ENCODE assay signal across 25 cellular contexts in the genomic region with DNA sequence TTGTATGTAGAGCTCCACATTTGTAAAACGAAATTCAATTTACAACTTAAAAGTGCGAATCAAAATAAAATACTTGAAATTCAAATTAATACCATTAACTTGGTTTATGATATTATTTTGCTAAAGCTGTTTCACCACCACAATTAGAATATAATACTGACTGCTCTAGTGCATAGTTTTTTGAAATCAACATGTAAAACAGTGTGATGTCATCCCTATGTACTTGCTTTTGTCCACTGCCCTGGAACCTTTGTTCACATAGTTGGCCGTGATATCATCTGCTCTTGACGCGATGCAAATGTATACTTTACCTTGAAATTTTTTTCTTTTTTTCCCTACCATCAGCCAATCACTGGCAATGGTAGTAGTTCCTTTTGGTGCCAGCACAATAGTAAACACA.
"Had no signal": no experiment of that assay in that cellular context is flagged by ENCODE, and none has a peak within 500 bp of the region (broad histone marks: within the 10 kb centered on the region; RNA-seq: fewer than 3 reads in every experiment).

No MANE protein-coding gene starts in this region.

- H3K27ac ChIP-seq: left ventricle myocardium inferior, pancreas, prostate gland, sigmoid colon, spleen, suprapubic skin, thoracic aorta, tibial artery, upper lobe of right lung had no signal

- H3K4me3 ChIP-seq: left ventricle myocardium inferior, lung, pancreas, prostate gland, sigmoid colon, spleen, suprapubic skin, thoracic aorta, tibial artery, upper lobe of right lung had no signal

- ATAC-seq: pancreas; right cardiac atrium; stimulated activated effector memory CD8-positive, alpha-beta T cell treated with anti-CD3 and anti-CD28 coated beads, Interleukin-12 subunit alpha, Interleukin-12 subunit beta, amount 100 ng/mL, for 72 hours; upper lobe of right lung had no signal

- H3K36me3 ChIP-seq: prostate gland had no signal

- FAIRE-seq: pancreas, small intestine, urothelium cell line had no signal

- H3K4me1 ChIP-seq: left ventricle myocardium inferior, pancreas, prostate gland, sigmoid colon, spleen, suprapubic skin, tibial artery, upper lobe of right lung had no signal

- H3K27me3 ChIP-seq: pancreas, sigmoid colon, spleen, suprapubic skin, tibial artery, upper lobe of right lung had no signal

- H3K9me3 ChIP-seq: left ventricle myocardium inferior, pancreas, prostate gland, sigmoid colon, spleen, suprapubic skin, thoracic aorta, tibial artery, upper lobe of right lung had no signal

- DNase-seq: hypothalamus; immature natural killer cell; islet precursor cell; left ventricle myocardium inferior; mesendoderm; naive B cell; nucleus accumbens; pancreas; posterior cingulate gyrus; retina; right cardiac atrium; sigmoid colon; small intestine; spleen; stimulated activated CD4-positive, alpha-beta T cell treated with anti-CD3 and anti-CD28 coated beads, Interleukin-4, amount 100 ng/mL, for 24 hours; stimulated activated naive CD4-positive, alpha-beta T cell; tibial artery; trophoblast cell; upper lobe of right lung had no signal
